Comparison of ENCODE assay signal across 24 cellular contexts in the genomic region with DNA sequence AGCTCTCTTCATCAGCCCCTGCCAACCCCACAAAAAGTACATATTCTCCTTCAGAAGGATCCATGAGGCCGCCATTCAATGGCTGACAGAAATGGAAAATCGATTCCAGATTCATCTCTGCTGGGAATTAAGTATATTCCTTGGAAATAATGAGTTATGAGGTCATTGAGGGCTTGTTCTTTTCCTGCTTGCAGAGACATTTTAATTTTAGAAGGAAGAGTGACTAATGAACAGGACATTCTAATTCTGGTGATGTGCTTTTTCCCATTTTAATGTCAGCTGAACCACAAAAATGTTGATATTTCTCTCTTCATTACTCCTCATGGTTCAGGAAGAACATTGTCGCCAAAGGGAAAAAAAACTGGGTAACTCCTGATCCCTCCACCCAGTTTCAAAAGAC.
DNase-seq lines count a peak whose midpoint lies in the region; ATAC-seq and TF ChIP-seq lines count a peak whose summit lies in the region.
"Had no signal": no experiment of that assay in that cellular context is flagged by ENCODE, and none has a peak within 500 bp of the region (broad histone marks: within the 10 kb centered on the region; RNA-seq: fewer than 3 reads in every experiment).

No MANE protein-coding gene starts in this region.

- peak overlapping the region in 1 of 3 experiments; percentile 48; a peak in 1 of 7 replicates for H3K27ac Mint-ChIP-seq in H9
- H3K27ac Mint-ChIP-seq: B cell, nephron progenitor cell had no signal

- no peaks in the 10 kb centered on the region for H3K79me2 ChIP-seq in H9 (ENCODE audit: insufficient read depth, low read length)

- H3K9me3 Mint-ChIP-seq in H9, result peaks cover 13 to 16% of the 10 kb centered on the region in 2 experiments

- no peak overlapping the region for H2AK5ac ChIP-seq in H9 (ENCODE audit: insufficient read length, low read length)

- TF ChIP-seq CTCF in suprapubic skin (IDR thresholded peaks at IDR 0.05), result no peak
- TF ChIP-seq CTCF in H9 (conservative IDR thresholded peaks at IDR 0.05), result no peak

- DNase-seq in GM04503 (ENCODE audit: low read depth) (peak; percentile 63), adipocyte (ENCODE audit: low read depth) (peak; percentile 51), glomerular visceral epithelial cell (ENCODE audit: extremely low spot score) (peak; percentile 41), suprapubic skin (ENCODE audit: low spot score in 2 of 2) (no peak), left lobe of liver (ENCODE audit: low spot score) (no peak), H9 (no peak), NCI-H82 treated with DMSO at 0.1 percent for 48 hours (lab: John Stamatoyannopoulos, UW; ENCODE audit: unreplicated experiment) (no peak)
- no peak for DNase-seq in stimulated activated CD4-positive, alpha-beta T cell treated with anti-CD3 and anti-CD28 coated beads, Interleukin-1b, Interleukin-23, amount 100 ng/mL, for 48 hours
- DNase-seq: activated CD4-positive, alpha-beta T cell treated with anti-CD3 and anti-CD28 coated beads, Interleukin-2, amount 50 U/mL, for 48 hours; activated T-cell treated with anti-CD3 and anti-CD28 coated beads for 4 hours; anterior cingulate cortex; Caco-2; foreskin melanocyte; GOT3; Kasumi-1; NCI-H1105 treated with DMSO at 0.1 percent for 48 hours; NCI-H2107; NCI-H524 treated with DMSO at 0.1 percent for 48 hours; nephron progenitor cell; psoas muscle; stimulated activated CD4-positive, alpha-beta T cell treated with anti-CD3 and anti-CD28 coated beads, Interleukin-12 subunit alpha, Interleukin-12 subunit beta, amount 100 ng/mL, for 4 hours; T-helper 2 cell; testis had no signal

- no peak overlapping the region for H2BK120ac ChIP-seq in H9 (ENCODE audit: low read depth, low read length, poor library complexity, severe bottlenecking)

- no peak for TF ChIP-seq EP300 in suprapubic skin (IDR thresholded peaks at IDR 0.05)

- H4K5ac ChIP-seq in H9 (ENCODE audit: insufficient read length, low read depth, low read length), result no peak overlapping the region

- H3K18ac ChIP-seq in H9 (ENCODE audit: insufficient read length, low read depth, low read length), result no peak overlapping the region

- no peak overlapping the region for H3K4me2 ChIP-seq in H9 (ENCODE audit: insufficient read depth, insufficient read length, low read length)

- 53% methylated on average over 3 of the region's 3 CpGs for WGBS in suprapubic skin
- no CpG with 5 or more reads among the region's 3 CpGs for WGBS in H9 (ENCODE audit: extremely low coverage, insufficient read length, low lambda C conversion rate)

- no peak overlapping the region for H3K14ac ChIP-seq in H9 (ENCODE audit: insufficient read depth, low read length)

- peak overlapping the region; percentile 80 for H3K9ac ChIP-seq in adipocyte (ENCODE audit: low read length)
- no peak overlapping the region for H3K9ac ChIP-seq in H9 (ENCODE audit: extremely low read depth, insufficient read length, low read length)

- H3K4me3 ChIP-seq in adipocyte (ENCODE audit: low read length) (peak overlapping the region; percentile 20), suprapubic skin (no peak overlapping the region)
- H3K4me3 ChIP-seq: psoas muscle, testis had no signal

- H3K23ac ChIP-seq in H9 (ENCODE audit: insufficient read length, low read depth, low read length), result no peak overlapping the region

- H3K27me3 ChIP-seq in adipocyte (replicated peaks; ENCODE audit: control insufficient read depth, insufficient read depth, low read length) (no peaks in the 10 kb centered on the region), suprapubic skin (no peaks in the 10 kb centered on the region), H9 (ENCODE audit: insufficient read depth, low read length) (no peaks in the 10 kb centered on the region)
- H3K27me3 ChIP-seq: testis had no signal

- no peaks in the 10 kb centered on the region for H3K23me2 ChIP-seq in H9 (ENCODE audit: insufficient read length, low read depth, low read length, poor library complexity, severe bottlenecking)

- TF ChIP-seq POLR2A in suprapubic skin (IDR thresholded peaks at IDR 0.05), result no peak

- no peak overlapping the region for H2BK12ac ChIP-seq in H9 (ENCODE audit: insufficient read length, low read depth, low read length)

- no peak overlapping the region for H2BK5ac ChIP-seq in H9 (ENCODE audit: insufficient read length, low read length)

- no peak overlapping the region for H2AFZ ChIP-seq in H9 (ENCODE audit: low read length)

- H3K4me1 Mint-ChIP-seq in H9, result peaks cover 19 to 22% of the 10 kb centered on the region in 2 experiments
- H3K4me1 Mint-ChIP-seq: B cell had no signal

- H3K36me3 ChIP-seq in adipocyte (ENCODE audit: control insufficient read depth, insufficient read depth, low read length, severe bottlenecking) (no peaks in the 10 kb centered on the region), suprapubic skin (no peaks in the 10 kb centered on the region)

- H3K27me3 Mint-ChIP-seq in H9 (ENCODE audit: low read depth), result no peaks in the 10 kb centered on the region

- no peak overlapping the region for H3K56ac ChIP-seq in H9 (ENCODE audit: insufficient read length, low read depth, low read length)

- H2BK15ac ChIP-seq in H9 (ENCODE audit: low read depth, low read length), result no peak overlapping the region

- no peak overlapping the region for H3K4ac ChIP-seq in H9 (ENCODE audit: low read depth, low read length)

- H3K27ac ChIP-seq in suprapubic skin (peak overlapping the region; percentile 66), H9 (ENCODE audit: insufficient read length, low read depth, low read length) (no peak overlapping the region)
- H3K27ac ChIP-seq: psoas muscle, testis had no signal

- H3K79me1 ChIP-seq in H9 (ENCODE audit: insufficient read depth, low read depth, low read length, poor library complexity, severe bottlenecking), result no peaks in the 10 kb centered on the region

- no peak overlapping the region for H2BK20ac ChIP-seq in H9 (ENCODE audit: low read depth, low read length, poor library complexity, severe bottlenecking)

- H4K8ac ChIP-seq in H9 (replicated peaks; ENCODE audit: insufficient read length, low read depth, low read length), result no peak overlapping the region

- H3K4me3 Mint-ChIP-seq in H9, result no peak overlapping the region
- H3K4me3 Mint-ChIP-seq: B cell, nephron progenitor cell had no signal

- no peak overlapping the region for H4K91ac ChIP-seq in H9 (ENCODE audit: insufficient read length, low read depth, low read length)

- no peak overlapping the region for H3T11ph ChIP-seq in H9 (ENCODE audit: low read length)

- no peaks in the 10 kb centered on the region for H4K20me1 ChIP-seq in H9 (ENCODE audit: control insufficient read depth, insufficient read depth, insufficient read length)

- H3K36me3 Mint-ChIP-seq in H9 (ENCODE audit: insufficient read depth in 1 of 3, low read depth in 3 of 3), result peaks cover 3 to 18% (median 7%) of the 10 kb centered on the region in 3 experiments

- H3K9me3 ChIP-seq in adipocyte (ENCODE audit: control insufficient read depth, low read length) (peaks cover 11% of the 10 kb centered on the region), suprapubic skin (no peaks in the 10 kb centered on the region), H9 (ENCODE audit: control insufficient read depth, low read depth, low read length) (no peaks in the 10 kb centered on the region)
- H3K9me3 ChIP-seq: testis had no signal

- ATAC-seq in left lobe of liver, result no peak
- ATAC-seq: psoas muscle had no signal

- H3K4me1 ChIP-seq in adipocyte (ENCODE audit: control insufficient read depth, insufficient read depth, low read length) (peaks cover 38% of the 10 kb centered on the region), suprapubic skin (peaks cover 26% of the 10 kb centered on the region), H9 (ENCODE audit: insufficient read depth, low read length) (no peaks in the 10 kb centered on the region; the same call in 1 of the 2 replicates)
- H3K4me1 ChIP-seq: Caco-2 had no signal

Comparison
In these comparisons a context has a peak if more than half of its experiments do, and no peak if none do; other contexts are left out.
1. DNase-seq: peak in GM04503 (single experiment), adipocyte (single experiment) and glomerular visceral epithelial cell (single experiment); none in suprapubic skin (0 of 2), left lobe of liver (single experiment), H9 (single experiment), NCI-H82 treated with DMSO at 0.1 percent for 48 hours (single experiment) and stimulated activated CD4-positive, alpha-beta T cell treated with anti-CD3 and anti-CD28 coated beads, Interleukin-1b, Interleukin-23, amount 100 ng/mL, for 48 hours (single experiment).